ENCODE assay signal across 8 cellular contexts in genomic region chr3:100634493-100635272, GRCh38. TPM values are rescaled to one million over a fixed set of nuclear protein-coding genes. Genes with fewer than 3 reads are reported as not detected.
DNase-seq lines count a peak whose midpoint lies in the region; TF ChIP-seq lines count a peak whose summit lies in the region.

No MANE protein-coding gene starts in this region.

- H3K9me3 ChIP-seq in breast epithelium, result no peaks in the 10 kb centered on the region
- H3K9me3 ChIP-seq in adipocyte (ENCODE audit: control insufficient read depth, low read length), result no peaks in the 10 kb centered on the region
- no peaks in the 10 kb centered on the region for H3K9me3 ChIP-seq in sigmoid colon

- no peaks in the 10 kb centered on the region for H3K9me3 Mint-ChIP-seq in MCF 10A (ENCODE audit: unreplicated experiment)

- no peak overlapping the region for H3K27ac Mint-ChIP-seq in MCF 10A (ENCODE audit: low read depth, unreplicated experiment)

- H3K27me3 Mint-ChIP-seq in MCF 10A (ENCODE audit: insufficient read depth, unreplicated experiment), result no peaks in the 10 kb centered on the region

- intact Hi-C loops in MCF 10A (cut with micrococcal nuclease), result loop anchor here (1.0 kb wide), 1 partner anchor 171 kb away; no protein-coding TSS in a partner anchor
- intact Hi-C loops in breast epithelium (cut with DNase I; ENCODE audit: low total_unique reads), result no loop called here
- intact Hi-C loops in sigmoid colon (cut with DNase I), result no loop called here

- no peaks in the 10 kb centered on the region for H3K36me3 ChIP-seq in breast epithelium
- H3K36me3 ChIP-seq in adipocyte (ENCODE audit: control insufficient read depth, insufficient read depth, low read length, severe bottlenecking), result no peaks in the 10 kb centered on the region
- no peaks in the 10 kb centered on the region for H3K36me3 ChIP-seq in sigmoid colon

- no TSS peak for BruUV-seq in MCF 10A (replicated peaks; lab: Mats Ljungman, UMichigan)

- DNase-seq in MCF 10A (ENCODE audit: unreplicated experiment) (peak; percentile 72), breast epithelium (ENCODE audit: low spot score in 2 of 2) (no peak), MV-4-11 (lab: John Stamatoyannopoulos, UW) (peak; percentile 64), adipocyte (ENCODE audit: low read depth) (peak; percentile 2), mucosa of gallbladder (ENCODE audit: low spot score) (peak; percentile 77), sigmoid colon (no peak), SHP77 treated with DMSO at 0.1 percent for 48 hours (lab: John Stamatoyannopoulos, UW) (no peak), inferior parietal cortex (ENCODE audit: extremely low spot score) (no peak)

- 13 to 42% methylated on average over 5 of the region's 5 CpGs for WGBS in sigmoid colon, 2 donors

- H3K27me3 ChIP-seq in breast epithelium, result no peaks in the 10 kb centered on the region
- H3K27me3 ChIP-seq in adipocyte (replicated peaks; ENCODE audit: control insufficient read depth, insufficient read depth, low read length), result no peaks in the 10 kb centered on the region
- H3K27me3 ChIP-seq in sigmoid colon, result no peaks in the 10 kb centered on the region

- TF ChIP-seq CTCF in MCF 10A (IDR thresholded peaks at IDR 0.05; ENCODE audit: unreplicated experiment) (no peak), breast epithelium (IDR thresholded peaks at IDR 0.05) (no peak), sigmoid colon (IDR thresholded peaks at IDR 0.05) (no peak)

- no peak overlapping the region for H3K9ac ChIP-seq in adipocyte (ENCODE audit: low read length)

- H3K4me1 ChIP-seq in breast epithelium (no peaks in the 10 kb centered on the region), adipocyte (ENCODE audit: control insufficient read depth, insufficient read depth, low read length) (no peaks in the 10 kb centered on the region), sigmoid colon (no peaks in the 10 kb centered on the region)

- no peaks in the 10 kb centered on the region for H3K36me3 Mint-ChIP-seq in MCF 10A (ENCODE audit: insufficient read depth, unreplicated experiment)

- POLR2A ChIA-PET in MCF 10A (lab: Yijun Ruan, JAX), result interaction anchor here (0.6 to 2.0 kb wide), 5 partner anchors 16 to 233 kb away, joined by 3 to 12 read pairs (median 6); partner anchors contain the start of genes LNP1, TFG and TOMM70

- no peak for TF ChIP-seq EP300 in sigmoid colon (IDR thresholded peaks at IDR 0.05)

- H3K4me3 ChIP-seq in breast epithelium (no peak overlapping the region), adipocyte (ENCODE audit: low read length) (no peak overlapping the region), sigmoid colon (no peak overlapping the region)

- TF ChIP-seq POLR2A in breast epithelium (IDR thresholded peaks at IDR 0.05) (no peak), sigmoid colon (IDR thresholded peaks at IDR 0.05) (no peak)

- no peak overlapping the region for H3K4me3 Mint-ChIP-seq in MCF 10A (ENCODE audit: unreplicated experiment)

- no peak overlapping the region for H3K27ac ChIP-seq in breast epithelium
- H3K27ac ChIP-seq in sigmoid colon, result no peak overlapping the region

- H3K4me1 Mint-ChIP-seq in MCF 10A (ENCODE audit: insufficient read depth, unreplicated experiment), result no peaks in the 10 kb centered on the region

- CTCF ChIA-PET in MCF 10A (lab: Yijun Ruan, JAX), result interaction anchor here (0.6 to 2.8 kb wide), 15 partner anchors 9 to 318 kb away, joined by 3 to 20 read pairs (median 4); no protein-coding TSS in a partner anchor

RNA-seq across cellular contexts. Expression of gene ADGRG7, which starts 25.3 kb away (rescaled TPM):
- total RNA-seq in MCF 10A (2022) (not detected in 2 replicates), breast epithelium (not detected), mucosa of gallbladder (2.0 TPM), sigmoid colon (not detected)
- polyA plus RNA-seq in sigmoid colon, result 1 to 10 TPM; 1.2 to 7.4 (median 1.4) TPM

Comparison
In these comparisons a context has a peak if more than half of its experiments do, and no peak if none do; other contexts are left out.
1. DNase-seq: peak in MCF 10A (single experiment), MV-4-11 (single experiment), adipocyte (single experiment) and mucosa of gallbladder (single experiment); none in breast epithelium (0 of 2), sigmoid colon (single experiment), SHP77 treated with DMSO at 0.1 percent for 48 hours (single experiment) and inferior parietal cortex (single experiment).